ENCODE assay signal across 1 cellular context in genomic region chr20:10673831-10674683, GRCh38.
TF ChIP-seq lines count a peak whose summit lies in the region.

Gene JAG1 (minus strand): TSS chr20:10673999. CDS start chr20:10673530, 469 bp downstream.

TF ChIP-seq in HepG2, 621 proteins besides CTCF, POLR2A, EP300 and RAD21 (continued from another document):
- TF ChIP-seq SKIL (CRISPR knock-in tag; IDR thresholded peaks at IDR 0.05; ENCODE audit: borderline replicate concordance): peak; percentile 36; the same call in 1 of the 2 replicates
- TF ChIP-seq FOXK1 (CRISPR knock-in tag; IDR thresholded peaks at IDR 0.05; ENCODE audit: borderline replicate concordance, low read depth): no peak
- peak; percentile 6; the same call in 1 of the 2 replicates for TF ChIP-seq SALL2 (CRISPR knock-in tag; IDR thresholded peaks at IDR 0.05)
- TF ChIP-seq NFATC3 (CRISPR knock-in tag; IDR thresholded peaks at IDR 0.05): no peak
- no peak for TF ChIP-seq ZSCAN25 (CRISPR knock-in tag; IDR thresholded peaks at IDR 0.05)
- no peak; the same call in 1 of the 2 replicates for TF ChIP-seq ZBTB14 (CRISPR knock-in tag; IDR thresholded peaks at IDR 0.05)
- peak; percentile 54; the same call in 1 of the 2 replicates for TF ChIP-seq YEATS2 (CRISPR knock-in tag; IDR thresholded peaks at IDR 0.05; ENCODE audit: borderline replicate concordance)
- TF ChIP-seq ZNF44 (CRISPR knock-in tag; IDR thresholded peaks at IDR 0.05): peak; percentile 56; the same call in 1 of the 2 replicates
- peak; percentile 56; the same call in 1 of the 2 replicates for TF ChIP-seq SOX5 (CRISPR knock-in tag; IDR thresholded peaks at IDR 0.05; ENCODE audit: borderline replicate concordance)
- TF ChIP-seq ZNF883 (CRISPR knock-in tag; IDR thresholded peaks at IDR 0.05; ENCODE audit: not compliant biosample characterization): peak; percentile 19
- TF ChIP-seq ZBED4 (CRISPR knock-in tag; IDR thresholded peaks at IDR 0.05; ENCODE audit: borderline replicate concordance): peak; percentile 40
- 0 out of 2 replicates have a peak, but pooled peaks have one; percentile 80 for TF ChIP-seq ZNF564 (CRISPR knock-in tag; IDR thresholded peaks at IDR 0.05)
- TF ChIP-seq SPEN (CRISPR knock-in tag; IDR thresholded peaks at IDR 0.05; ENCODE audit: low read depth): peak; percentile 68
- TF ChIP-seq ZNF878 (CRISPR knock-in tag; IDR thresholded peaks at IDR 0.05): 0 out of 2 replicates have a peak, but pooled peaks have one; percentile 65
- peak; percentile 68 for TF ChIP-seq E2F5 (CRISPR knock-in tag; conservative IDR thresholded peaks at IDR 0.05)
- peak; percentile 61 for TF ChIP-seq IKZF5 (CRISPR knock-in tag; IDR thresholded peaks at IDR 0.05)
- peak; percentile 52; the same call in 1 of the 2 replicates for TF ChIP-seq ZNF770 (CRISPR knock-in tag; IDR thresholded peaks at IDR 0.05)
- peak; percentile 70 for TF ChIP-seq ARNT2 (CRISPR knock-in tag; IDR thresholded peaks at IDR 0.05; ENCODE audit: low read depth)
- TF ChIP-seq ZNF746 (CRISPR knock-in tag; IDR thresholded peaks at IDR 0.05): peak; percentile 31
- TF ChIP-seq HNRNPH1 (optimal IDR thresholded peaks at IDR 0.05; ENCODE audit: low read depth, low read length): peak; percentile 83
- peak; percentile 29; the same call in 1 of the 2 replicates for TF ChIP-seq ZNF773 (CRISPR knock-in tag; IDR thresholded peaks at IDR 0.05; ENCODE audit: borderline replicate concordance)
- TF ChIP-seq ELK4 (CRISPR knock-in tag; IDR thresholded peaks at IDR 0.05; ENCODE audit: borderline replicate concordance): peak; percentile 22; the same call in 1 of the 2 replicates
- 0 out of 2 replicates have a peak, but pooled peaks have one; percentile 29 for TF ChIP-seq ZFP1 (CRISPR knock-in tag; IDR thresholded peaks at IDR 0.05)
- peak; percentile 24; the same call in 1 of the 2 replicates for TF ChIP-seq ZFP37 (CRISPR knock-in tag; IDR thresholded peaks at IDR 0.05; ENCODE audit: borderline replicate concordance)
- TF ChIP-seq TBX2 (CRISPR knock-in tag; IDR thresholded peaks at IDR 0.05; ENCODE audit: borderline replicate concordance): peak; percentile 75; the same call in 1 of the 2 replicates
